9 cellular contexts compared by ENCODE assay signal in genomic region chr12:106113042-106113441, GRCh38. TPM values are rescaled to one million over a fixed set of nuclear protein-coding genes. Genes with fewer than 3 reads are reported as not detected.
A peak's percentile ranks its signal among the peaks of the same experiment; 100 is the strongest.
DNase-seq lines count a peak whose midpoint lies in the region; ATAC-seq lines count a peak whose summit lies in the region.
"Had no signal": no experiment of that assay in that cellular context is flagged by ENCODE, and none has a peak within 500 bp of the region (broad histone marks: within the 10 kb centered on the region; RNA-seq: fewer than 3 reads in every experiment).

No MANE protein-coding gene starts in this region.

- intact Hi-C loops in aorta (cut with DNase I): no loop called here

- no peaks in the 10 kb centered on the region for H3K27me3 ChIP-seq in mesenchymal stem cell (ENCODE audit: control insufficient read depth in 1 of 2, insufficient read depth in 1 of 2, low read length in 2 of 2)
- no peaks in the 10 kb centered on the region for H3K27me3 ChIP-seq in aorta (ENCODE audit: control insufficient read depth in 1 of 2, insufficient read depth in 2 of 2, low read length in 1 of 2)
- no peaks in the 10 kb centered on the region for H3K27me3 ChIP-seq in neuronal stem cell (ENCODE audit: control insufficient read depth in 3 of 3, insufficient read depth in 3 of 3, low read depth in 1 of 3, low read length in 3 of 3)

- H2AFZ ChIP-seq in mesenchymal stem cell (ENCODE audit: low read depth, low read length) (no peak overlapping the region), neuronal stem cell (ENCODE audit: low read length) (no peak overlapping the region)

- H3K4me2 ChIP-seq in mesenchymal stem cell (ENCODE audit: low read length, poor library complexity, severe bottlenecking) (no peak overlapping the region), neuronal stem cell (ENCODE audit: insufficient read depth, low read length, poor library complexity, severe bottlenecking) (no peak overlapping the region)

- H3K23ac ChIP-seq in mesenchymal stem cell (ENCODE audit: low read length in 2 of 2): peak overlapping the region in 1 of 2 experiments; percentile 24
- no peak overlapping the region for H3K23ac ChIP-seq in neuronal stem cell (ENCODE audit: low read depth, low read length, poor library complexity)

- H2BK15ac ChIP-seq in mesenchymal stem cell (ENCODE audit: low read depth, poor library complexity, severe bottlenecking): peak overlapping the region; percentile 97
- no peak overlapping the region for H2BK15ac ChIP-seq in neuronal stem cell (ENCODE audit: low read length)

- no peak overlapping the region for H2BK5ac ChIP-seq in mesenchymal stem cell (ENCODE audit: low read depth, low read length, poor library complexity, severe bottlenecking)
- H2BK5ac ChIP-seq in neuronal stem cell (ENCODE audit: low read length): no peak overlapping the region

- H4K91ac ChIP-seq in mesenchymal stem cell (ENCODE audit: low read length) (peak overlapping the region; percentile 71), neuronal stem cell (ENCODE audit: low read depth, low read length, poor library complexity) (no peak overlapping the region)

- H2AK5ac ChIP-seq in mesenchymal stem cell (ENCODE audit: low read length, severe bottlenecking) (peak overlapping the region; percentile 54), neuronal stem cell (ENCODE audit: low read depth, low read length) (no peak overlapping the region)

- no peak overlapping the region for H3K4me3 ChIP-seq in mesenchymal stem cell (ENCODE audit: insufficient read depth in 1 of 2, low read depth in 1 of 2, low read length in 2 of 2)
- H3K4me3 ChIP-seq in aorta (ENCODE audit: low read length in 2 of 2): no peak overlapping the region
- H3K4me3 ChIP-seq in neuronal stem cell (ENCODE audit: low read length in 2 of 2): no peak overlapping the region
- H3K4me3 ChIP-seq: mucosa of descending colon had no signal

- peak overlapping the region; percentile 61 to 79 for H3K4ac ChIP-seq in mesenchymal stem cell (ENCODE audit: low read depth in 1 of 2, low read length in 2 of 2)
- H3K4ac ChIP-seq in neuronal stem cell (ENCODE audit: low read length): no peak overlapping the region

- peaks cover 29% of the 10 kb centered on the region for H3K4me1 ChIP-seq in mesenchymal stem cell (ENCODE audit: control insufficient read depth, insufficient read depth, low read depth, low read length)
- peaks cover 5 to 9% of the 10 kb centered on the region in 2 donors for H3K4me1 ChIP-seq in aorta (ENCODE audit: control insufficient read depth in 1 of 2, insufficient read depth in 2 of 2, low read length in 2 of 2)
- H3K4me1 ChIP-seq in neuronal stem cell (ENCODE audit: control insufficient read depth in 2 of 2, insufficient read depth in 1 of 2, low read depth in 1 of 2, low read length in 2 of 2): peaks cover 50 to 66% of the 10 kb centered on the region in 2 donors

- peaks cover 26% of the 10 kb centered on the region for H3K79me1 ChIP-seq in mesenchymal stem cell (replicated peaks; ENCODE audit: low read length, poor library complexity, severe bottlenecking)
- H3K79me1 ChIP-seq in neuronal stem cell (ENCODE audit: low read depth, low read length): peaks cover 9% of the 10 kb centered on the region

- H3K36me3 ChIP-seq in mesenchymal stem cell (ENCODE audit: control insufficient read depth in 1 of 2, insufficient read depth in 2 of 2, low read depth in 1 of 2, low read length in 2 of 2) (peaks cover 0 to 8% of the 10 kb centered on the region in 2 experiments), aorta (ENCODE audit: control insufficient read depth in 1 of 2, insufficient read depth in 2 of 2, low read length in 1 of 2) (no peaks in the 10 kb centered on the region), neuronal stem cell (replicated peaks in 1 of 2; ENCODE audit: control insufficient read depth in 2 of 2, insufficient read depth in 2 of 2, low read length in 2 of 2) (peaks cover 0 to 24% of the 10 kb centered on the region in 2 donors)

- peak overlapping the region in 1 of 2 experiments; percentile 97 for H2BK12ac ChIP-seq in mesenchymal stem cell (ENCODE audit: low read length in 2 of 2)
- no peak overlapping the region for H2BK12ac ChIP-seq in neuronal stem cell (ENCODE audit: low read length)

- WGBS in mesenchymal stem cell: 44% methylated on average over 6 of the region's 6 CpGs
- 43 to 48% methylated on average over 6 of the region's 6 CpGs for WGBS in aorta, 2 donors
- no CpG with 5 or more reads among the region's 6 CpGs for WGBS in neuronal stem cell (ENCODE audit: extremely low coverage in 2 of 2, insufficient read length in 2 of 2, insufficient replicate concordance in 1 of 2), 2 donors

- ATAC-seq in aorta (ENCODE audit: low FRiP score) (no peak), GM18873 (IDR thresholded peaks at IDR 0.05; ENCODE audit: low FRiP score, unreplicated experiment) (no peak), GM18519 (IDR thresholded peaks at IDR 0.05; ENCODE audit: low FRiP score, unreplicated experiment) (no peak)
- ATAC-seq: mucosa of descending colon had no signal

- H3K27ac ChIP-seq in mesenchymal stem cell (ENCODE audit: low read length, poor library complexity, severe bottlenecking) (no peak overlapping the region), aorta (ENCODE audit: low read depth in 1 of 2, low read length in 2 of 2) (peak overlapping the region; percentile 91), neuronal stem cell (replicated peaks; ENCODE audit: low read length) (no peak overlapping the region)

- H3K9ac ChIP-seq in mesenchymal stem cell (ENCODE audit: low read length) (peak overlapping the region; percentile 48), neuronal stem cell (ENCODE audit: low read depth, low read length, poor library complexity) (no peak overlapping the region)

- no peak overlapping the region for H2BK120ac ChIP-seq in mesenchymal stem cell (ENCODE audit: low read depth, low read length)
- no peak overlapping the region for H2BK120ac ChIP-seq in neuronal stem cell (ENCODE audit: low read depth, low read length)

- peak overlapping the region; percentile 34 to 79 for H3K18ac ChIP-seq in mesenchymal stem cell (ENCODE audit: low read depth in 1 of 2, low read length in 2 of 2)
- no peak overlapping the region for H3K18ac ChIP-seq in neuronal stem cell (ENCODE audit: low read length)

- H3K14ac ChIP-seq in mesenchymal stem cell (ENCODE audit: low read length in 2 of 2) (peak overlapping the region in 1 of 2 experiments; percentile 69), neuronal stem cell (ENCODE audit: low read length) (no peak overlapping the region)

- H4K8ac ChIP-seq in mesenchymal stem cell (ENCODE audit: low read length) (peak overlapping the region; percentile 35), neuronal stem cell (ENCODE audit: low read depth, low read length) (no peak overlapping the region)

- H3K9me3 ChIP-seq in mesenchymal stem cell (ENCODE audit: control insufficient read depth, low read length) (no peaks in the 10 kb centered on the region), aorta (ENCODE audit: control insufficient read depth, low read length) (no peaks in the 10 kb centered on the region), neuronal stem cell (replicated peaks in 1 of 2; ENCODE audit: control insufficient read depth in 2 of 2, insufficient read depth in 1 of 2, low read depth in 1 of 2, low read length in 2 of 2) (no peaks in the 10 kb centered on the region)
- H3K9me3 ChIP-seq: mucosa of descending colon had no signal

- DNase-seq in stimulated activated CD4-positive, alpha-beta T cell treated with anti-CD3 and anti-CD28 coated beads, Interleukin-12 subunit alpha, Interleukin-12 subunit beta, amount 100 ng/mL, for 48 hours (ENCODE audit: low read depth in 2 of 3, low spot score in 1 of 3): peak in 2 of 3 donors; percentile 6 to 17
- no peak for DNase-seq in stimulated activated CD4-positive, alpha-beta T cell treated with anti-CD3 and anti-CD28 coated beads, Interleukin-4, amount 100 ng/mL, for 1 hour
- DNase-seq in amniotic epithelial cell (ENCODE audit: low read depth): peak; percentile 82
- DNase-seq in mesenchymal stem cell: peak; percentile 88
- DNase-seq in aorta: no peak
- no peak for DNase-seq in neuronal stem cell (ENCODE audit: low spot score)
- DNase-seq: mucosa of descending colon had no signal

RNA-seq across cellular contexts. Expression of gene NUAK1, which starts 25.7 kb away (rescaled TPM):
- polyA plus RNA-seq in mesenchymal stem cell (2013, experiment 1 of 2): 8.2 TPM
- 7.9 TPM for polyA plus RNA-seq in mesenchymal stem cell (2013, experiment 2 of 2)
- total RNA-seq in aorta: 10 to 100 TPM; 28.2 to 37.7 TPM
- polyA plus RNA-seq in aorta: 1 to 10 TPM; 5.3 to 8.7 TPM
- polyA plus RNA-seq in neuronal stem cell (2013, experiment 1 of 2): 13.1 TPM
- polyA plus RNA-seq in neuronal stem cell (2013, experiment 2 of 2): 13.4 TPM

Comparison
In these comparisons a context has a peak if more than half of its experiments do, and no peak if none do; other contexts are left out.
1. DNase-seq: peak in stimulated activated CD4-positive, alpha-beta T cell treated with anti-CD3 and anti-CD28 coated beads, Interleukin-12 subunit alpha, Interleukin-12 subunit beta, amount 100 ng/mL, for 48 hours (2 of 3), amniotic epithelial cell (single experiment) and mesenchymal stem cell (single experiment); none in stimulated activated CD4-positive, alpha-beta T cell treated with anti-CD3 and anti-CD28 coated beads, Interleukin-4, amount 100 ng/mL, for 1 hour (single experiment), aorta (0 of 2) and neuronal stem cell (single experiment).
2. H3K27ac ChIP-seq: peak in aorta (2 of 2); none in mesenchymal stem cell (single experiment) and neuronal stem cell (single experiment).